1 cellular context compared by ENCODE assay signal in genomic region chr5:61162832-61163567, GRCh38.
TF ChIP-seq lines count a peak whose summit lies in the region.

No MANE protein-coding gene starts in this region.

TF ChIP-seq in GM12878, 131 proteins besides CTCF, POLR2A, EP300 and RAD21 (continued from another document):
- TF ChIP-seq ATF2 (IDR thresholded peaks at IDR 0.05; ENCODE audit: low read length) (peak; percentile 67; the same call in 1 of the 2 replicates), IKZF2 (IDR thresholded peaks at IDR 0.05) (no peak), MLLT1 (IDR thresholded peaks at IDR 0.05) (peak; percentile 87), SPI1 (IDR thresholded peaks at IDR 0.05; ENCODE audit: borderline replicate concordance, insufficient read depth, low read depth, low read length) (0 out of 2 replicates have a peak, but pooled peaks have one; percentile 24), RUNX3 (IDR thresholded peaks at IDR 0.05; ENCODE audit: low read length) (peak; percentile 59; the same call in 1 of the 2 replicates), JUNB (IDR thresholded peaks at IDR 0.05) (0 out of 2 replicates have a peak, but pooled peaks have one; percentile 24), BCL11A (IDR thresholded peaks at IDR 0.05; ENCODE audit: low read depth, low read length) (0 out of 2 replicates have a peak, but pooled peaks have one; percentile 18), ZNF207 (IDR thresholded peaks at IDR 0.05; ENCODE audit: borderline replicate concordance) (0 out of 2 replicates have a peak, but pooled peaks have one; percentile 44), CUX1 (IDR thresholded peaks at IDR 0.05; ENCODE audit: insufficient replicate concordance, low read depth, low read length) (no peak), STAT1 (conservative IDR thresholded peaks at IDR 0.05) (peak; percentile 30; the same call in 1 of the 2 replicates), CREM (IDR thresholded peaks at IDR 0.05; ENCODE audit: low read depth) (0 out of 2 replicates have a peak, but pooled peaks have one; percentile 12), PML (IDR thresholded peaks at IDR 0.05; ENCODE audit: low read length) (0 out of 2 replicates have a peak, but pooled peaks have one; percentile 15), HDAC2 (IDR thresholded peaks at IDR 0.05) (no peak)
